In genomic region chr5:73841641-73842040, GRCh38 we compare ENCODE assay signal across 37 cellular contexts.
"Had no signal": no experiment of that assay in that cellular context is flagged by ENCODE, and none has a peak within 500 bp of the region (broad histone marks: within the 10 kb centered on the region; RNA-seq: fewer than 3 reads in every experiment).

No MANE protein-coding gene starts in this region.

- H3K4me1 Mint-ChIP-seq: activated CD4-positive, alpha-beta memory T cell treated with anti-CD3 and anti-CD28 coated beads, Interleukin-2, amount 10 ng/mL, durations not matched to agents 7 days and 5 days; activated CD4-positive, alpha-beta T cell treated with anti-CD3 and anti-CD28 coated beads for 36 hours; activated CD4-positive, alpha-beta T cell treated with anti-CD3 and anti-CD28 coated beads, Interleukin-2, amount 10 ng/mL, durations not matched to agents 7 days and 5 days; activated CD8-positive, alpha-beta memory T cell treated with anti-CD3 and anti-CD28 coated beads, Interleukin-2, amount 10 ng/mL, durations not matched to agents 7 days and 5 days; activated naive CD8-positive, alpha-beta T cell treated with anti-CD3 and anti-CD28 coated beads for 36 hours; WTC11 had no signal

- H3K27ac Mint-ChIP-seq: activated CD4-positive, alpha-beta memory T cell treated with anti-CD3 and anti-CD28 coated beads, Interleukin-2, amount 10 ng/mL, durations not matched to agents 7 days and 5 days; activated CD4-positive, alpha-beta T cell treated with anti-CD3 and anti-CD28 coated beads for 36 hours; activated CD4-positive, alpha-beta T cell treated with anti-CD3 and anti-CD28 coated beads, Interleukin-2, amount 10 ng/mL, durations not matched to agents 7 days and 5 days; activated CD8-positive, alpha-beta memory T cell treated with anti-CD3 and anti-CD28 coated beads, Interleukin-2, amount 10 ng/mL, durations not matched to agents 7 days and 5 days; activated CD8-positive, alpha-beta T cell treated with anti-CD3 and anti-CD28 coated beads, Interleukin-2, amount 10 ng/mL, durations not matched to agents 7 days and 5 days; activated naive CD4-positive, alpha-beta T cell treated with anti-CD3 and anti-CD28 coated beads for 36 hours; activated naive CD4-positive, alpha-beta T cell treated with anti-CD3 and anti-CD28 coated beads, Interleukin-2, amount 50 U/mL, for 72 hours; activated naive CD8-positive, alpha-beta T cell treated with anti-CD3 and anti-CD28 coated beads for 36 hours; activated T-cell treated with anti-CD3 and anti-CD28 coated beads, Interleukin-2, amount 50 U/mL, for 24 hours; activated T-helper 2 cell treated with anti-CD3 and anti-CD28 coated beads, Interferon-gamma antibody, Interleukin-2, Interleukin-4, amounts not matched to agents 10 μg/mL and 5 μg/mL and 100 μg/mL, durations not matched to agents 14 hours and 24 hours and 36 hours; T-helper 1 cell treated with Interleukin-12 subunit alpha and Interleukin-12 subunit beta and Interleukin-4 antibody, amounts not matched to agents 30 μg/mL and 1 μg/mL, for 36 hours; T-helper 2 cell treated with Interferon-gamma antibody and Interleukin-4, amounts not matched to agents 5 μg/mL and 100 μg/mL, for 36 hours; WTC11 had no signal

- DNase-seq: activated CD4-positive, alpha-beta memory T cell treated with anti-CD3 and anti-CD28 coated beads, Interleukin-2, amount 10 ng/mL, durations not matched to agents 7 days and 5 days; activated CD4-positive, alpha-beta T cell treated with anti-CD3 and anti-CD28 coated beads for 1 hour; activated CD4-positive, alpha-beta T cell treated with anti-CD3 and anti-CD28 coated beads for 36 hours; activated CD4-positive, alpha-beta T cell treated with anti-CD3 and anti-CD28 coated beads for 48 hours; activated CD4-positive, alpha-beta T cell treated with anti-CD3 and anti-CD28 coated beads, Interleukin-2, amount 10 ng/mL, durations not matched to agents 7 days and 5 days; activated CD4-positive, alpha-beta T cell treated with anti-CD3 and anti-CD28 coated beads, Interleukin-2, amount 50 U/mL, for 48 hours; activated CD4-positive, CD25-positive, alpha-beta regulatory T cell; activated CD8-positive, alpha-beta memory T cell treated with anti-CD3 and anti-CD28 coated beads for 24 hours; activated CD8-positive, alpha-beta memory T cell treated with anti-CD3 and anti-CD28 coated beads, Interleukin-2, amount 10 ng/mL, durations not matched to agents 7 days and 5 days; activated CD8-positive, alpha-beta memory T cell treated with anti-CD3 and anti-CD28 coated beads, Interleukin-2, amount 50 U/mL, for 48 hours; activated CD8-positive, alpha-beta T cell treated with anti-CD3 and anti-CD28 coated beads, Interleukin-2, amount 10 ng/mL, durations not matched to agents 7 days and 5 days; activated effector memory CD4-positive, alpha-beta T cell treated with Interleukin-2 at 50 U/mL for 16 hours; activated gamma-delta T cell; activated naive CD4-positive, alpha-beta T cell treated with anti-CD3 and anti-CD28 coated beads for 36 hours; activated naive CD4-positive, alpha-beta T cell treated with anti-CD3 and anti-CD28 coated beads, Interleukin-2, amount 50 U/mL, for 16 hours; activated naive CD8-positive, alpha-beta T cell treated with anti-CD3 and anti-CD28 coated beads for 36 hours; activated T-cell treated with anti-CD3 and anti-CD28 coated beads, Interleukin-2, amount 50 U/mL, for 24 hours; activated T-cell treated with anti-CD3 and anti-CD28 coated beads, Interleukin-2, amount 50 U/mL, for 48 hours; adrenal gland; amniotic stem cell; aorta; body of pancreas; brain microvascular endothelial cell; central memory CD4-positive, alpha-beta T cell; SW 1271; T-helper 1 cell; T-helper 2 cell; T-helper 9 cell; WERI-Rb-1 had no signal

- H3K4me3 ChIP-seq: adrenal gland, body of pancreas, breast epithelium had no signal

- H3K36me3 ChIP-seq: brain microvascular endothelial cell, breast epithelium, WERI-Rb-1 had no signal

- H3K36me3 Mint-ChIP-seq: activated CD8-positive, alpha-beta memory T cell treated with anti-CD3 and anti-CD28 coated beads, Interleukin-2, amount 10 ng/mL, durations not matched to agents 7 days and 5 days; activated naive CD4-positive, alpha-beta T cell treated with anti-CD3 and anti-CD28 coated beads, Interleukin-2, amount 50 U/mL, for 72 hours; activated naive CD8-positive, alpha-beta T cell treated with anti-CD3 and anti-CD28 coated beads for 36 hours; WTC11 had no signal

- H3K27me3 ChIP-seq: adrenal gland, body of pancreas, brain microvascular endothelial cell, breast epithelium had no signal

- H3K27ac ChIP-seq: adrenal gland, body of pancreas, brain microvascular endothelial cell, breast epithelium, WERI-Rb-1 had no signal

- H3K9me3 ChIP-seq: adrenal gland, body of pancreas, breast epithelium had no signal

- H3K4me3 Mint-ChIP-seq: activated CD4-positive, alpha-beta memory T cell treated with anti-CD3 and anti-CD28 coated beads, Interleukin-2, amount 10 ng/mL, durations not matched to agents 7 days and 5 days; activated CD4-positive, alpha-beta T cell treated with anti-CD3 and anti-CD28 coated beads for 36 hours; activated CD4-positive, alpha-beta T cell treated with anti-CD3 and anti-CD28 coated beads, Interleukin-2, amount 10 ng/mL, durations not matched to agents 7 days and 5 days; activated CD8-positive, alpha-beta memory T cell treated with anti-CD3 and anti-CD28 coated beads, Interleukin-2, amount 10 ng/mL, durations not matched to agents 7 days and 5 days; activated CD8-positive, alpha-beta T cell treated with anti-CD3 and anti-CD28 coated beads, Interleukin-2, amount 10 ng/mL, durations not matched to agents 7 days and 5 days; activated naive CD4-positive, alpha-beta T cell treated with anti-CD3 and anti-CD28 coated beads for 36 hours; activated naive CD8-positive, alpha-beta T cell treated with anti-CD3 and anti-CD28 coated beads for 36 hours; activated T-cell treated with anti-CD3 and anti-CD28 coated beads, Interleukin-2, amount 50 U/mL, for 24 hours; T-helper 1 cell treated with Interleukin-12 subunit alpha and Interleukin-12 subunit beta and Interleukin-4 antibody, amounts not matched to agents 30 μg/mL and 1 μg/mL, for 36 hours; T-helper 2 cell treated with Interferon-gamma antibody and Interleukin-4, amounts not matched to agents 5 μg/mL and 100 μg/mL, for 36 hours; WTC11 had no signal

- H3K9me3 Mint-ChIP-seq: activated CD4-positive, alpha-beta memory T cell treated with anti-CD3 and anti-CD28 coated beads, Interleukin-2, amount 10 ng/mL, durations not matched to agents 7 days and 5 days; activated CD4-positive, alpha-beta T cell treated with anti-CD3 and anti-CD28 coated beads, Interleukin-2, amount 10 ng/mL, durations not matched to agents 7 days and 5 days; activated naive CD4-positive, alpha-beta T cell treated with anti-CD3 and anti-CD28 coated beads, Interleukin-2, amount 50 U/mL, for 72 hours; activated naive CD8-positive, alpha-beta T cell treated with anti-CD3 and anti-CD28 coated beads for 36 hours; activated T-cell treated with anti-CD3 and anti-CD28 coated beads, Interleukin-2, amount 50 U/mL, for 24 hours; activated T-helper 2 cell treated with anti-CD3 and anti-CD28 coated beads, Interferon-gamma antibody, Interleukin-2, Interleukin-4, amounts not matched to agents 10 μg/mL and 5 μg/mL and 100 μg/mL, durations not matched to agents 14 hours and 24 hours and 36 hours; T-helper 1 cell treated with Interleukin-12 subunit alpha and Interleukin-12 subunit beta and Interleukin-4 antibody, amounts not matched to agents 30 μg/mL and 1 μg/mL, for 36 hours; T-helper 2 cell treated with Interferon-gamma antibody and Interleukin-4, amounts not matched to agents 5 μg/mL and 100 μg/mL, for 36 hours; WTC11 had no signal

- H3K4me1 ChIP-seq: breast epithelium had no signal

- FAIRE-seq: astrocyte, TTC549 had no signal
